ENCODE assay signal across 24 cellular contexts in genomic region chr11:96027021-96027420, GRCh38.
"Had no signal": no experiment of that assay in that cellular context is flagged by ENCODE, and none has a peak within 500 bp of the region (broad histone marks: within the 10 kb centered on the region; RNA-seq: fewer than 3 reads in every experiment).

No MANE protein-coding gene starts in this region.

- FAIRE-seq: bronchial epithelial cell had no signal

- H3K9me3 Mint-ChIP-seq: activated CD4-positive, alpha-beta memory T cell treated with anti-CD3 and anti-CD28 coated beads for 36 hours; activated naive CD4-positive, alpha-beta T cell treated with anti-CD3 and anti-CD28 coated beads for 36 hours; activated T-cell treated with anti-CD3 and anti-CD28 coated beads, Interleukin-2, amount 50 U/mL, for 4 hours had no signal

- H3K4me1 ChIP-seq: ascending aorta, body of pancreas, Peyer's patch had no signal

- ATAC-seq: body of pancreas had no signal

- DNase-seq: activated CD4-positive, alpha-beta memory T cell treated with anti-CD3 and anti-CD28 coated beads for 36 hours; activated CD4-positive, alpha-beta T cell treated with anti-CD3 and anti-CD28 coated beads for 48 hours; activated CD8-positive, alpha-beta memory T cell treated with anti-CD3 and anti-CD28 coated beads for 24 hours; activated effector memory CD4-positive, alpha-beta T cell treated with anti-CD3 and anti-CD28 coated beads, Interleukin-2, amount 50 U/mL, for 16 hours; activated naive CD4-positive, alpha-beta T cell treated with anti-CD3 and anti-CD28 coated beads for 36 hours; activated T-cell treated with anti-CD3 and anti-CD28 coated beads, Interleukin-2, amount 50 U/mL, for 4 hours; amniotic stem cell; body of pancreas; central memory CD4-positive, alpha-beta T cell; Karpas-422; MM.1S; NCI-H1105 treated with DMSO at 0.1 percent for 48 hours; NCI-H1436 treated with DMSO at 0.1 percent for 48 hours; NCI-H187; NCI-H2081; NCI-H446; NCI-H524; Peyer's patch; Right ventricle myocardium superior had no signal

- H3K27me3 Mint-ChIP-seq: activated CD4-positive, alpha-beta memory T cell treated with anti-CD3 and anti-CD28 coated beads for 36 hours had no signal

- H3K27me3 ChIP-seq: ascending aorta, body of pancreas, Peyer's patch, SJSA1 had no signal

- H3K27ac ChIP-seq: ascending aorta, body of pancreas, Peyer's patch, RWPE1, SJSA1, VCaP had no signal

- H3K9me3 ChIP-seq: ascending aorta, body of pancreas, Peyer's patch, SJSA1 had no signal

- H3K27ac Mint-ChIP-seq: activated CD4-positive, alpha-beta memory T cell treated with anti-CD3 and anti-CD28 coated beads for 36 hours; activated naive CD4-positive, alpha-beta T cell treated with anti-CD3 and anti-CD28 coated beads for 36 hours had no signal

- H3K4me3 Mint-ChIP-seq: activated CD4-positive, alpha-beta memory T cell treated with anti-CD3 and anti-CD28 coated beads for 36 hours; activated naive CD4-positive, alpha-beta T cell treated with anti-CD3 and anti-CD28 coated beads for 36 hours; activated T-cell treated with anti-CD3 and anti-CD28 coated beads, Interleukin-2, amount 50 U/mL, for 4 hours had no signal

- H3K4me3 ChIP-seq: ascending aorta, body of pancreas, Peyer's patch, SJSA1 had no signal

- H3K36me3 ChIP-seq: ascending aorta, Peyer's patch, SJSA1 had no signal
